In genomic region chr1:96722161-96722908, GRCh38 we compare ENCODE assay signal across 8 cellular contexts. TPM values are rescaled to one million over a fixed set of nuclear protein-coding genes. Genes with fewer than 3 reads are reported as not detected.
A peak's percentile ranks its signal among the peaks of the same experiment; 100 is the strongest.
DNase-seq lines count a peak whose midpoint lies in the region; ATAC-seq and TF ChIP-seq lines count a peak whose summit lies in the region.

No MANE protein-coding gene starts in this region.

- H3K4me1 Mint-ChIP-seq in IgD-negative memory B cell (peaks cover 27 to 29% (median 28%) of the 10 kb centered on the region in 3 donors), immature natural killer cell (peaks cover 33 to 41% of the 10 kb centered on the region in 2 donors)

- H3K36me3 Mint-ChIP-seq in IgD-negative memory B cell, result peaks cover 3% of the 10 kb centered on the region
- peaks cover 4 to 11% (median 8%) of the 10 kb centered on the region in 3 donors for H3K36me3 Mint-ChIP-seq in immature natural killer cell

- peak overlapping the region; percentile 72 for H2AFZ ChIP-seq in SU-DHL-6 (ENCODE audit: low read depth, low read length, severe bottlenecking)

- ATAC-seq in GM21786 (IDR thresholded peaks at IDR 0.05; ENCODE audit: unreplicated experiment), result peak; percentile 45

- H3K9ac ChIP-seq in SU-DHL-6 (ENCODE audit: low read length), result peak overlapping the region; percentile 92
- peak overlapping the region; percentile 87 to 90 (median 89) for H3K9ac ChIP-seq in skeletal muscle tissue (ENCODE audit: low read depth in 1 of 3, low read length in 3 of 3)

- H3K27ac ChIP-seq in SU-DHL-6 (ENCODE audit: low read depth, low read length) (peak overlapping the region; percentile 68), skeletal muscle tissue (ENCODE audit: low read depth, low read length) (peak overlapping the region; percentile 94)

- H4K20me1 ChIP-seq in SU-DHL-6 (ENCODE audit: low read depth, low read length), result peaks cover 1% of the 10 kb centered on the region

- peaks cover 0 to 21% (median 6%) of the 10 kb centered on the region in 3 donors for H3K4me1 ChIP-seq in skeletal muscle tissue (ENCODE audit: control insufficient read depth in 3 of 3, insufficient read depth in 3 of 3, low read length in 3 of 3)

- H3K27me3 Mint-ChIP-seq in IgD-negative memory B cell, result no peaks in the 10 kb centered on the region
- H3K27me3 Mint-ChIP-seq in immature natural killer cell (ENCODE audit: low read depth in 3 of 3), result peaks cover 0 to 9% (median 4%) of the 10 kb centered on the region in 3 donors

- peak overlapping the region; percentile 94 to 99 (median 98) for H3K4me3 Mint-ChIP-seq in IgD-negative memory B cell
- H3K4me3 Mint-ChIP-seq in immature natural killer cell, result peak overlapping the region; percentile 93 to 99 (median 98)

- H3K27ac Mint-ChIP-seq in IgD-negative memory B cell, result peak overlapping the region; percentile 57 to 94 (median 94)
- H3K27ac Mint-ChIP-seq in immature natural killer cell, result peak overlapping the region; percentile 80 to 97 (median 94)

- H3K36me3 ChIP-seq in SU-DHL-6 (ENCODE audit: low read length), result peaks cover 11% of the 10 kb centered on the region
- peaks cover 0 to 2% (median 0%) of the 10 kb centered on the region in 3 donors for H3K36me3 ChIP-seq in skeletal muscle tissue (ENCODE audit: control insufficient read depth in 3 of 3, insufficient read depth in 3 of 3, low read length in 3 of 3)

- H3K27me3 ChIP-seq in SU-DHL-6 (ENCODE audit: low read length) (no peaks in the 10 kb centered on the region), skeletal muscle tissue (ENCODE audit: control insufficient read depth in 3 of 3, insufficient read depth in 3 of 3, low read length in 3 of 3) (no peaks in the 10 kb centered on the region)

- H3F3A ChIP-seq in SU-DHL-6 (ENCODE audit: insufficient read depth), result no peaks in the 10 kb centered on the region; the same call in 1 of the 2 replicates

- no peaks in the 10 kb centered on the region for H3K9me3 ChIP-seq in SU-DHL-6 (ENCODE audit: insufficient read depth, low read length)
- H3K9me3 ChIP-seq in skeletal muscle tissue (ENCODE audit: control insufficient read depth in 3 of 3, low read length in 3 of 3), result no peaks in the 10 kb centered on the region

- H3K9me3 Mint-ChIP-seq in IgD-negative memory B cell (no peaks in the 10 kb centered on the region), immature natural killer cell (no peaks in the 10 kb centered on the region)

- DNase-seq in NCI-H1436 (lab: John Stamatoyannopoulos, UW) (peak; percentile 33), NCI-H1436 treated with DMSO at 0.1 percent for 48 hours (lab: John Stamatoyannopoulos, UW) (no peak), cardiac fibroblast (ENCODE audit: low read depth in 2 of 2) (peak; percentile 66 to 80), immature natural killer cell (peak; percentile 12 to 20 (median 18))

- peaks cover 55% of the 10 kb centered on the region for H3K79me2 ChIP-seq in SU-DHL-6 (ENCODE audit: insufficient read depth, low read length)

- H3K9me2 ChIP-seq in SU-DHL-6 (replicated peaks; ENCODE audit: insufficient read depth, low read length), result no peaks in the 10 kb centered on the region

- no peak for TF ChIP-seq CTCF in SU-DHL-6 (IDR thresholded peaks at IDR 0.05; ENCODE audit: insufficient read depth, low read length, poor library complexity, severe bottlenecking)
- no peak for TF ChIP-seq CTCF in cardiac fibroblast (IDR thresholded peaks at IDR 0.05; ENCODE audit: low read depth, low read length)

- H3K4me3 ChIP-seq in SU-DHL-6 (ENCODE audit: insufficient read depth, low read length, poor library complexity, severe bottlenecking) (peak overlapping the region; percentile 90), cardiac fibroblast (replicated peaks in 1 of 2; ENCODE audit: low read depth in 2 of 2, low read length in 2 of 2) (peak overlapping the region; percentile 88 to 95), skeletal muscle tissue (ENCODE audit: low read length in 3 of 3) (peak overlapping the region; percentile 88 to 92 (median 89))

- H3K4me2 ChIP-seq in SU-DHL-6 (ENCODE audit: low read depth, low read length, poor library complexity, severe bottlenecking), result peak overlapping the region; percentile 85

RNA-seq across cellular contexts. Expression of gene PTBP2, which starts 0.8 kb away (rescaled TPM):
- polyA plus RNA-seq in IgD-negative memory B cell, result 6.6 TPM
- 1 to 10 TPM; 1.8 to 2.4 (median 1.9) TPM for polyA plus RNA-seq in immature natural killer cell
- total RNA-seq in skeletal muscle tissue, result 38.6 TPM
